ENCODE assay signal across 8 cellular contexts in genomic region chr1:95043141-95043980, GRCh38. TPM values are rescaled to one million over a fixed set of nuclear protein-coding genes. Genes with fewer than 3 reads are reported as not detected.
A peak's percentile ranks its signal among the peaks of the same experiment; 100 is the strongest.
DNase-seq lines count a peak whose midpoint lies in the region; ATAC-seq, FAIRE-seq and TF ChIP-seq lines count a peak whose summit lies in the region.

No MANE protein-coding gene starts in this region.

- H3K9me3 ChIP-seq in heart left ventricle = no peaks in the 10 kb centered on the region
- H3K9me3 ChIP-seq in prostate gland = no peaks in the 10 kb centered on the region

- intact Hi-C loops in heart left ventricle (cut with DNase I) (loop anchor here (1.0 to 10.0 kb wide), 12 partner anchors 86 to 529 kb away; partner anchors contain the start of genes CNN3 (in 6 of the 10) and SLC44A3 (in 1 of the 10)), prostate gland (cut with DNase I) (loop anchor here (2.0 kb wide), 1 partner anchor 121 kb away; no protein-coding TSS in a partner anchor)

- ATAC-seq in HG02759 (IDR thresholded peaks at IDR 0.05; ENCODE audit: unreplicated experiment) = peak; percentile 97
- peak; percentile 59 to 89 (median 84) for ATAC-seq in heart left ventricle

- peak; percentile 88 for TF ChIP-seq CTCF in GM12874 (IDR thresholded peaks at IDR 0.05; ENCODE audit: insufficient read depth, low read depth, low read length)
- peak; percentile 95 to 99 (median 98) for TF ChIP-seq CTCF in heart left ventricle (IDR thresholded peaks at IDR 0.05)
- TF ChIP-seq CTCF in prostate gland (IDR thresholded peaks at IDR 0.05) = peak; percentile 94 to 100 (median 99)

- 29 to 34% (median 31%) methylated on average over 11 of the region's 11 CpGs for WGBS in heart left ventricle, 4 donors
- 30% methylated on average over 11 of the region's 11 CpGs for WGBS in prostate gland

- peaks cover 0 to 19% (median 15%) of the 10 kb centered on the region in 12 donors for H3K4me1 ChIP-seq in heart left ventricle
- H3K4me1 ChIP-seq in prostate gland (replicated peaks) = no peaks in the 10 kb centered on the region

- H3K27me3 ChIP-seq in heart left ventricle (no peaks in the 10 kb centered on the region), prostate gland (replicated peaks; ENCODE audit: insufficient read depth) (no peaks in the 10 kb centered on the region)

- no peak overlapping the region for H3K4me3 ChIP-seq in heart left ventricle
- no peak overlapping the region for H3K4me3 ChIP-seq in prostate gland

- H3K27ac ChIP-seq in heart left ventricle (peak overlapping the region in 9 of 12 donors; percentile 2 to 80 (median 53)), prostate gland (peak overlapping the region; percentile 78 to 84)

- DNase-seq in NCI-H1105 treated with DMSO at 0.1 percent for 48 hours (lab: John Stamatoyannopoulos, UW) (peak; percentile 79), SKM-1 treated with dmso at 0.1 percent for 144 hours (lab: John Stamatoyannopoulos, UW; ENCODE audit: unreplicated experiment) (peak; percentile 82), heart left ventricle (peak; percentile 79 to 83 (median 80)), prostate gland (ENCODE audit: low spot score) (peak; percentile 89), urothelium cell line (ENCODE audit: low spot score) (peak; percentile 84)
- DNase-seq in activated naive CD8-positive, alpha-beta T cell treated with anti-CD3 and anti-CD28 coated beads, Interleukin-2, amount 50 U/mL, for 16 hours (ENCODE audit: low read depth, low spot score) = peak; percentile 55

- peak; percentile 74 for FAIRE-seq in urothelium cell line (lab: Jason Lieb, UNC)

- TF ChIP-seq POLR2A in heart left ventricle (IDR thresholded peaks at IDR 0.05) = no peak
- TF ChIP-seq POLR2A in prostate gland (IDR thresholded peaks at IDR 0.05) = no peak

- H3K36me3 ChIP-seq in heart left ventricle (no peaks in the 10 kb centered on the region), prostate gland (no peaks in the 10 kb centered on the region)

RNA-seq across cellular contexts. Expression of gene ALG14, which starts 29.4 kb away (rescaled TPM):
- total RNA-seq in heart left ventricle (1 to 10 TPM in 7 of 9 donors, under 1 TPM in 2; 0.56 to 4.7 (median 3.2) TPM), prostate gland (1 to 10 TPM; 2.0 to 2.3 TPM)
- 1 to 10 TPM in 1 of 2 donors, under 1 TPM in 1; 0.76 to 1.8 TPM for polyA plus RNA-seq in heart left ventricle
